Comparison of ENCODE assay signal across 14 cellular contexts in genomic region chr9:112179816-112180215, GRCh38. TPM values are rescaled to one million over a fixed set of nuclear protein-coding genes. Genes with fewer than 3 reads are reported as not detected.
A peak's percentile ranks its signal among the peaks of the same experiment; 100 is the strongest.
DNase-seq lines count a peak whose midpoint lies in the region; ATAC-seq and TF ChIP-seq lines count a peak whose summit lies in the region.
"Had no signal": no experiment of that assay in that cellular context is flagged by ENCODE, and none has a peak within 500 bp of the region (broad histone marks: within the 10 kb centered on the region; RNA-seq: fewer than 3 reads in every experiment).

No MANE protein-coding gene starts in this region.

- H3K27ac Mint-ChIP-seq in central memory CD8-positive, alpha-beta T cell (ENCODE audit: low read depth) = peak overlapping the region; percentile 93
- H3K27ac Mint-ChIP-seq in stimulated activated memory B cell treated with anti-CD40 and anti-IgM and Interleukin-4, amounts not matched to agents 10 μg/mL and 1 μg/mL and 100 μg/mL, for 72 hours = peak overlapping the region; percentile 57

- H3K9me3 ChIP-seq in right atrium auricular region = no peaks in the 10 kb centered on the region
- H3K9me3 ChIP-seq in KOPT-K1 (ENCODE audit: insufficient read depth, low read length, poor library complexity, severe bottlenecking) = peaks cover 5% of the 10 kb centered on the region
- H3K9me3 ChIP-seq in tibial artery = no peaks in the 10 kb centered on the region

- intact Hi-C loops in Right ventricle myocardium inferior (cut with DNase I) = no loop called here
- intact Hi-C loops in tibial artery (cut with DNase I; ENCODE audit: low total_unique reads) = loop anchor here (10.0 kb wide), 1 partner anchor 155 kb away; the partner anchor contains the start of gene PTBP3

- H3K4me1 ChIP-seq in right atrium auricular region (peaks cover 0 to 10% of the 10 kb centered on the region in 2 donors), tibial artery (peaks cover 0 to 10% (median 0%) of the 10 kb centered on the region in 4 donors)

- H3K36me3 ChIP-seq in right atrium auricular region (no peaks in the 10 kb centered on the region), KOPT-K1 (ENCODE audit: insufficient read depth, low read length) (no peaks in the 10 kb centered on the region), tibial artery (no peaks in the 10 kb centered on the region)

- peaks cover 6% of the 10 kb centered on the region for H3K9me3 Mint-ChIP-seq in central memory CD8-positive, alpha-beta T cell
- peaks cover 11% of the 10 kb centered on the region for H3K9me3 Mint-ChIP-seq in stimulated activated memory B cell treated with anti-CD40 and anti-IgM and Interleukin-4, amounts not matched to agents 10 μg/mL and 1 μg/mL and 100 μg/mL, for 72 hours
- H3K9me3 Mint-ChIP-seq: type B pancreatic cell had no signal

- TF ChIP-seq CTCF in right atrium auricular region (IDR thresholded peaks at IDR 0.05) (no peak), tibial artery (IDR thresholded peaks at IDR 0.05) (no peak)

- peak; percentile 55 for ATAC-seq in Right ventricle myocardium inferior
- no peak for ATAC-seq in central memory CD8-positive, alpha-beta T cell (replicated peaks; ENCODE audit: extremely low read depth, poor library complexity, severe bottlenecking)
- no peak for ATAC-seq in stimulated activated memory B cell treated with anti-CD40 and anti-IgM and Interleukin-4, amounts not matched to agents 10 μg/mL and 1 μg/mL and 100 μg/mL, for 72 hours
- no peak for ATAC-seq in HG03139 (IDR thresholded peaks at IDR 0.05; ENCODE audit: unreplicated experiment)
- no peak for ATAC-seq in GM18517 (IDR thresholded peaks at IDR 0.05; ENCODE audit: unreplicated experiment)

- H3K27me3 ChIP-seq in right atrium auricular region = no peaks in the 10 kb centered on the region
- no peaks in the 10 kb centered on the region for H3K27me3 ChIP-seq in tibial artery

- DNase-seq in Right ventricle myocardium inferior (ENCODE audit: missing footprints) = no peak
- no peak for DNase-seq in right atrium auricular region (ENCODE audit: low spot score)
- no peak for DNase-seq in central memory CD8-positive, alpha-beta T cell (ENCODE audit: low spot score in 2 of 2)
- DNase-seq in tibial artery = no peak
- DNase-seq: caudate nucleus, DMS79 treated with DMSO at 0.1 percent for 48 hours, NCI-H1092 treated with DMSO at 0.1 percent for 48 hours had no signal

- peaks cover 15% of the 10 kb centered on the region for H3K36me3 Mint-ChIP-seq in central memory CD8-positive, alpha-beta T cell (ENCODE audit: insufficient read depth)
- no peaks in the 10 kb centered on the region for H3K36me3 Mint-ChIP-seq in stimulated activated memory B cell treated with anti-CD40 and anti-IgM and Interleukin-4, amounts not matched to agents 10 μg/mL and 1 μg/mL and 100 μg/mL, for 72 hours
- H3K36me3 Mint-ChIP-seq: type B pancreatic cell had no signal

- no peaks in the 10 kb centered on the region for H3K27me3 Mint-ChIP-seq in central memory CD8-positive, alpha-beta T cell
- no peaks in the 10 kb centered on the region for H3K27me3 Mint-ChIP-seq in stimulated activated memory B cell treated with anti-CD40 and anti-IgM and Interleukin-4, amounts not matched to agents 10 μg/mL and 1 μg/mL and 100 μg/mL, for 72 hours

- H3K4me3 ChIP-seq in right atrium auricular region (no peak overlapping the region), tibial artery (no peak overlapping the region)
- H3K4me3 ChIP-seq: GM23248 had no signal

- peaks cover 56% of the 10 kb centered on the region for H3K4me1 Mint-ChIP-seq in central memory CD8-positive, alpha-beta T cell
- H3K4me1 Mint-ChIP-seq in stimulated activated memory B cell treated with anti-CD40 and anti-IgM and Interleukin-4, amounts not matched to agents 10 μg/mL and 1 μg/mL and 100 μg/mL, for 72 hours = peaks cover 29% of the 10 kb centered on the region

- H3K27ac ChIP-seq in right atrium auricular region = no peak overlapping the region
- peak overlapping the region; percentile 68 for H3K27ac ChIP-seq in KOPT-K1 (ENCODE audit: low read depth, low read length, poor library complexity, severe bottlenecking)
- H3K27ac ChIP-seq in tibial artery = no peak overlapping the region
- H3K27ac ChIP-seq: GM23248 had no signal

- H3K4me3 Mint-ChIP-seq in central memory CD8-positive, alpha-beta T cell = no peak overlapping the region
- H3K4me3 Mint-ChIP-seq in stimulated activated memory B cell treated with anti-CD40 and anti-IgM and Interleukin-4, amounts not matched to agents 10 μg/mL and 1 μg/mL and 100 μg/mL, for 72 hours = no peak overlapping the region
- H3K4me3 Mint-ChIP-seq: activated naive CD4-positive, alpha-beta T cell treated with anti-CD3 and anti-CD28 coated beads for 36 hours; type B pancreatic cell had no signal

RNA-seq across cellular contexts. Expression of gene SUSD1, which starts 4.7 kb away (rescaled TPM):
- 8.1 TPM for total RNA-seq in Right ventricle myocardium inferior
- 10 to 100 TPM in 1 of 2 donors, 1 to 10 TPM in 1; 6.2 to 10.6 TPM for total RNA-seq in right atrium auricular region
